In genomic region chr1:3746389-3746783, GRCh38 we compare ENCODE assay signal across 9 cellular contexts. TPM values are rescaled to one million over a fixed set of nuclear protein-coding genes. Genes with fewer than 3 reads are reported as not detected.
DNase-seq lines count a peak whose midpoint lies in the region; ATAC-seq and TF ChIP-seq lines count a peak whose summit lies in the region.
"Had no signal": no experiment of that assay in that cellular context is flagged by ENCODE, and none has a peak within 500 bp of the region (broad histone marks: within the 10 kb centered on the region; RNA-seq: fewer than 3 reads in every experiment).

No MANE protein-coding gene starts in this region.

- H3K4me3 ChIP-seq in DOHH2 (ENCODE audit: low read length), result peak overlapping the region; percentile 68
- H3K4me3 ChIP-seq in OCI-LY7 (ENCODE audit: low read depth, low read length, poor library complexity, severe bottlenecking), result no peak overlapping the region
- H3K4me3 ChIP-seq in neutrophil (ENCODE audit: low read depth in 1 of 2, low read length in 1 of 2), result peak overlapping the region; percentile 57 to 74
- H3K4me3 ChIP-seq in Karpas-422 (ENCODE audit: low read length), result no peak overlapping the region

- no peak for TF ChIP-seq POLR2A in erythroblast (IDR thresholded peaks at IDR 0.05; ENCODE audit: low read length)

- TF ChIP-seq CTCF in DOHH2 (IDR thresholded peaks at IDR 0.05; ENCODE audit: low read depth, low read length, poor library complexity, severe bottlenecking) (no peak), OCI-LY7 (conservative IDR thresholded peaks at IDR 0.05; ENCODE audit: low read length) (no peak), neutrophil (IDR thresholded peaks at IDR 0.05) (no peak)

- H3K4me2 ChIP-seq in DOHH2 (ENCODE audit: low read length) (peak overlapping the region; percentile 68), OCI-LY7 (ENCODE audit: low read length) (peak overlapping the region; percentile 48; the same call in 1 of the 2 replicates), Karpas-422 (ENCODE audit: low read depth, low read length, poor library complexity, severe bottlenecking) (no peak overlapping the region)

- no peak for DNase-seq in OCI-LY7 (ENCODE audit: low spot score)
- peak; percentile 56 to 58 for DNase-seq in erythroblast (lab: John Stamatoyannopoulos, UW)
- DNase-seq in HuH-7.5 (ENCODE audit: low spot score), result no peak
- DNase-seq in Karpas-422, result no peak
- no peak for DNase-seq in NK-92 (lab: John Stamatoyannopoulos, UW; ENCODE audit: unreplicated experiment)

- H3K79me2 ChIP-seq in DOHH2 (ENCODE audit: control insufficient read depth, low read length), result no peaks in the 10 kb centered on the region
- H3K79me2 ChIP-seq in OCI-LY7 (ENCODE audit: insufficient read depth, low read depth, low read length), result no peaks in the 10 kb centered on the region
- no peaks in the 10 kb centered on the region for H3K79me2 ChIP-seq in Karpas-422 (ENCODE audit: low read length)

- no TSS peak for BruUV-seq in OCI-LY7 (replicated peaks; lab: Mats Ljungman, UMichigan)

- H3K36me3 ChIP-seq in DOHH2 (ENCODE audit: control insufficient read depth, low read length) (no peaks in the 10 kb centered on the region), OCI-LY7 (ENCODE audit: insufficient read depth, low read length) (no peaks in the 10 kb centered on the region), neutrophil (peaks cover 14% of the 10 kb centered on the region), Karpas-422 (ENCODE audit: insufficient read depth, low read length) (no peaks in the 10 kb centered on the region)

- CTCF ChIA-PET in OCI-LY7 (lab: Charles Lee; ENCODE audit: unreplicated experiment), result interaction anchor here (0.5 kb wide), 1 partner anchor 183 kb away, joined by 11 read pairs; no protein-coding TSS in a partner anchor

- POLR2A ChIA-PET in OCI-LY7 (lab: Charles Lee), result no interaction called here

- H3K4me1 ChIP-seq in DOHH2 (ENCODE audit: control insufficient read depth, low read length) (peaks cover 10% of the 10 kb centered on the region; the same call in 1 of the 2 replicates), OCI-LY7 (ENCODE audit: insufficient read depth, low read length, poor library complexity, severe bottlenecking) (no peaks in the 10 kb centered on the region), neutrophil (ENCODE audit: control insufficient read depth in 1 of 2, insufficient read depth in 1 of 2, low read depth in 1 of 2, low read length in 1 of 2) (peaks cover 18 to 20% of the 10 kb centered on the region in 2 experiments), Karpas-422 (ENCODE audit: low read length) (no peaks in the 10 kb centered on the region)

- ATAC-seq in HG02610 (IDR thresholded peaks at IDR 0.05; ENCODE audit: unreplicated experiment), result no peak

- no peaks in the 10 kb centered on the region for H3F3A ChIP-seq in DOHH2 (ENCODE audit: control insufficient read depth, insufficient read depth)

- H3K27me3 ChIP-seq in DOHH2 (ENCODE audit: control insufficient read depth, low read length) (peaks cover 6% of the 10 kb centered on the region; the same call in 1 of the 2 replicates), neutrophil (peaks cover 58% of the 10 kb centered on the region), Karpas-422 (ENCODE audit: low read length) (no peaks in the 10 kb centered on the region)

- no peak overlapping the region for H3K9ac ChIP-seq in Karpas-422 (ENCODE audit: low read length)

- no peaks in the 10 kb centered on the region for H3K9me3 ChIP-seq in DOHH2 (ENCODE audit: control insufficient read depth, insufficient read depth, low read length)
- H3K9me3 ChIP-seq in OCI-LY7 (ENCODE audit: low read length), result no peaks in the 10 kb centered on the region
- H3K9me3 ChIP-seq in neutrophil, result no peaks in the 10 kb centered on the region
- no peaks in the 10 kb centered on the region for H3K9me3 ChIP-seq in Karpas-422 (ENCODE audit: low read length)
- H3K9me3 ChIP-seq: mucosa of descending colon had no signal

- intact Hi-C loops in OCI-LY7 (cut with micrococcal nuclease; ENCODE audit: unreplicated experiment), result no loop called here

- H3K27ac ChIP-seq in DOHH2 (ENCODE audit: low read depth, low read length), result no peak overlapping the region
- H3K27ac ChIP-seq in OCI-LY7 (ENCODE audit: low read depth, low read length, poor library complexity, severe bottlenecking), result no peak overlapping the region
- no peak overlapping the region for H3K27ac ChIP-seq in neutrophil
- H3K27ac ChIP-seq in Karpas-422 (ENCODE audit: low read length), result no peak overlapping the region

- peaks cover 5% of the 10 kb centered on the region; the same call in 1 of the 2 replicates for H4K20me1 ChIP-seq in DOHH2 (ENCODE audit: control insufficient read depth, insufficient read depth, low read depth, low read length)
- no peaks in the 10 kb centered on the region for H4K20me1 ChIP-seq in OCI-LY7 (ENCODE audit: insufficient read depth, low read length)
- H4K20me1 ChIP-seq in Karpas-422 (ENCODE audit: insufficient read depth, low read depth, low read length), result no peaks in the 10 kb centered on the region

- no peaks in the 10 kb centered on the region for H3K9me2 ChIP-seq in DOHH2 (replicated peaks; ENCODE audit: control insufficient read depth, low read length)
- H3K9me2 ChIP-seq in OCI-LY7 (ENCODE audit: insufficient read depth, low read length), result no peaks in the 10 kb centered on the region
- no peaks in the 10 kb centered on the region for H3K9me2 ChIP-seq in Karpas-422 (replicated peaks; ENCODE audit: insufficient read depth, low read length)

- no peak overlapping the region for H2AFZ ChIP-seq in OCI-LY7 (ENCODE audit: low read length)
- no peak overlapping the region for H2AFZ ChIP-seq in Karpas-422 (ENCODE audit: low read length)

RNA-seq across cellular contexts. Expression of gene CCDC27, which starts 5.9 kb away (rescaled TPM):
- total RNA-seq in OCI-LY7 (2014; rRNA removed; shearing (Covaris generic)), result not detected in 2 replicates
- not detected in 2 replicates for total RNA-seq in OCI-LY7 (2022)
- total RNA-seq in Karpas-422 (2014; rRNA removed; shearing (Covaris generic); ENCODE audit: low replicate concordance), result not detected in 2 replicates
- total RNA-seq: mucosa of descending colon had no signal

RNA-seq across cellular contexts. Expression of gene SMIM1, which starts 26.2 kb away (rescaled TPM):
- total RNA-seq in OCI-LY7 (2014; rRNA removed; shearing (Covaris generic)), result 3.8 and 7.1 TPM in 2 replicates
- 3.9 and 4.3 TPM in 2 replicates for total RNA-seq in OCI-LY7 (2022)
- total RNA-seq in Karpas-422 (2014; rRNA removed; shearing (Covaris generic); ENCODE audit: low replicate concordance), result 0.87 TPM in 1 of 2 replicates, not detected in the other

RNA-seq across cellular contexts. Expression of gene LRRC47, which starts 49.9 kb away (rescaled TPM):
- total RNA-seq in OCI-LY7 (2014; rRNA removed; shearing (Covaris generic)), result 34.0 and 36.4 TPM in 2 replicates
- 49.1 and 57.6 TPM in 2 replicates for total RNA-seq in OCI-LY7 (2022)
- 10.2 and 29.1 TPM in 2 replicates for total RNA-seq in Karpas-422 (2014; rRNA removed; shearing (Covaris generic); ENCODE audit: low replicate concordance)

Comparison
In these comparisons a context has a peak if more than half of its experiments do, and no peak if none do; other contexts are left out.
1. H3K4me3 ChIP-seq: peak in DOHH2 (single experiment) and neutrophil (2 of 2); none in OCI-LY7 (single experiment) and Karpas-422 (single experiment).
2. DNase-seq: peak in erythroblast (2 of 2); none in OCI-LY7 (single experiment), HuH-7.5 (single experiment), Karpas-422 (single experiment) and NK-92 (single experiment).